28 cellular contexts compared by ENCODE assay signal in the genomic region with DNA sequence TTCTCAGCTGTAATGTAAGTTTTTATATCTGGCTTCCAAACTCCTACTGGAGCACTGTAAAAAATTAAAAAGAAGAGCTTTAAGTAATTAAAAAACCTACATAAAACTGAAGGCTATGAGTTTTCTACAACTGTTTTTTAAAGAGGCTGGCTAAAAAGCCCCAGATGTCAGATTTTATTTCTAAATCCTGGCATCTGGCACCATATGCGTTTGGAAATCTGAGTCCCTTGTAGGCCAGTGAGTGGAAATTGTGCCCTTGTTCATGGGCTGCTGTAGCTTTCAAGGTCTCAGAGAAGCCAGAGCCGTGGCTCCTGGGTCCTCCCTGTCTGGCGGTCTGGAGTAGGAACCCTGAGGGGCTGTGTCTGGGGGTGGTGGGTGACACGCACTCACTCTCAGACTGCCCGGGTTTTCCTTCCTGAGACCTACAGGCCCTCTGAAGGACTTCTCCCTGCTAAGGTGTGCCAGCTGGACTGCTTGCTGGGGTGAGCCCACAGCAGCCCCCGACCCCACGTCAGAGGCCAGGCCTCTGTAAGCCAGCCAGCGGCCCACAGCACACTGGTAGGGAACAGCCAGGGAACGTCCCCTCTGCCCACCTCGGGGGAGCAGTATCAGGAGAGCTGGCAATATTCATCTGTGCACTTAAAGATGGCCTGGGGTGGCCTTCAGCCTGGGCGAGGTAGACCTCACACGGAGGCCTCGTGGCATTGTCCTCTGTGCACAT.
DNase-seq lines count a peak whose midpoint lies in the region; ATAC-seq and TF ChIP-seq lines count a peak whose summit lies in the region.
"Had no signal": no experiment of that assay in that cellular context is flagged by ENCODE, and none has a peak within 500 bp of the region (broad histone marks: within the 10 kb centered on the region; RNA-seq: fewer than 3 reads in every experiment).

No MANE protein-coding gene starts in this region.

- no peak overlapping the region for H3K4me3 ChIP-seq in hepatocyte
- H3K4me3 ChIP-seq in uterus, result no peak overlapping the region
- no peak overlapping the region for H3K4me3 ChIP-seq in gastrocnemius medialis
- H3K4me3 ChIP-seq: breast epithelium, coronary artery, esophagus muscularis mucosa, psoas muscle, vagina had no signal

- ATAC-seq in Right ventricle myocardium superior (ENCODE audit: poor library complexity) (no peak), left cardiac atrium (no peak), gastrocnemius medialis (no peak)
- ATAC-seq: effector memory CD8-positive, alpha-beta T cell had no signal

- no peaks in the 10 kb centered on the region for H3K79me2 ChIP-seq in hepatocyte

- no peaks in the 10 kb centered on the region for H3K9me3 ChIP-seq in hepatocyte (ENCODE audit: low read depth)
- H3K9me3 ChIP-seq in uterus, result no peaks in the 10 kb centered on the region
- H3K9me3 ChIP-seq in gastrocnemius medialis, result no peaks in the 10 kb centered on the region
- H3K9me3 ChIP-seq: breast epithelium, esophagus muscularis mucosa, psoas muscle, vagina had no signal

- H3K9me3 Mint-ChIP-seq in Calu3 (ENCODE audit: low read depth, unreplicated experiment), result no peaks in the 10 kb centered on the region
- H3K9me3 Mint-ChIP-seq: effector memory CD8-positive, alpha-beta T cell had no signal

- H3K4me3 Mint-ChIP-seq in Calu3 (ENCODE audit: low read depth, unreplicated experiment), result no peak overlapping the region
- H3K4me3 Mint-ChIP-seq: effector memory CD8-positive, alpha-beta T cell had no signal

- in situ Hi-C loops in gastrocnemius medialis (cut with MboI; ENCODE audit: low sequenced_read_pairs in 4 of 4), result no loop called here

- CTCF ChIA-PET in Calu3 (lab: Charles Lee), result no interaction called here

- H3K27ac Mint-ChIP-seq in Calu3 (ENCODE audit: unreplicated experiment), result no peak overlapping the region

- H3K4me1 ChIP-seq in hepatocyte (ENCODE audit: insufficient read depth), result peaks cover 8% of the 10 kb centered on the region
- no peaks in the 10 kb centered on the region for H3K4me1 ChIP-seq in uterus
- peaks cover 4 to 5% of the 10 kb centered on the region in 2 donors for H3K4me1 ChIP-seq in gastrocnemius medialis
- H3K4me1 ChIP-seq: psoas muscle, vagina had no signal

- H3K27me3 ChIP-seq in hepatocyte, result no peaks in the 10 kb centered on the region
- no peaks in the 10 kb centered on the region for H3K27me3 ChIP-seq in uterus
- no peaks in the 10 kb centered on the region for H3K27me3 ChIP-seq in gastrocnemius medialis
- H3K27me3 ChIP-seq: breast epithelium, esophagus muscularis mucosa, vagina had no signal

- H3K4me2 ChIP-seq in hepatocyte, result no peak overlapping the region

- H3K27ac ChIP-seq in hepatocyte, result peak overlapping the region; percentile 10
- H3K27ac ChIP-seq in uterus, result peak overlapping the region; percentile 38 to 44
- H3K27ac ChIP-seq in gastrocnemius medialis, result no peak overlapping the region
- H3K27ac ChIP-seq: C4-2B, coronary artery, psoas muscle, vagina had no signal

- BruUV-seq in Calu3 (replicated peaks; lab: Mats Ljungman, UMichigan), result no TSS peak

- no peak overlapping the region for H2AFZ ChIP-seq in hepatocyte

- H3K4me1 Mint-ChIP-seq in Calu3 (ENCODE audit: low read depth, unreplicated experiment), result no peaks in the 10 kb centered on the region

- no peaks in the 10 kb centered on the region for H3K9me2 ChIP-seq in hepatocyte (replicated peaks; ENCODE audit: insufficient read depth)

- TF ChIP-seq POLR2A in uterus (IDR thresholded peaks at IDR 0.05), result no peak
- TF ChIP-seq POLR2A in gastrocnemius medialis (IDR thresholded peaks at IDR 0.05), result no peak

- WGBS in hepatocyte (ENCODE audit: low lambda C conversion rate, missing lambda C conversion rate), result 76% methylated on average over 13 of the region's 13 CpGs

- TF ChIP-seq CTCF in hepatocyte (IDR thresholded peaks at IDR 0.05; ENCODE audit: poor library complexity) (no peak), uterus (IDR thresholded peaks at IDR 0.05) (no peak), Calu3 (IDR thresholded peaks at IDR 0.05; ENCODE audit: unreplicated experiment) (no peak), gastrocnemius medialis (IDR thresholded peaks at IDR 0.05 in 4 of 5, conservative IDR thresholded peaks at IDR 0.05 in 1 of 5) (no peak)

- DNase-seq in Right ventricle myocardium superior (peak; percentile 10), left cardiac atrium (no peak), NCI-H524 (lab: John Stamatoyannopoulos, UW) (peak; percentile 74 to 93), hepatocyte (ENCODE audit: low spot score) (no peak), uterus (peak in 1 of 2 donors; percentile 12), Calu3 (no peak), gastrocnemius medialis (no peak)
- no peak for DNase-seq in activated CD4-positive, CD25-positive, alpha-beta regulatory T cell treated with anti-CD3 and anti-CD28 coated beads, Interleukin-2, amount 50 U/mL, for 72 hours
- DNase-seq: activated CD4-positive, alpha-beta T cell treated with anti-CD3 and anti-CD28 coated beads, Interleukin-2, amount 50 U/mL, for 48 hours; activated CD4-positive, CD25-positive, alpha-beta regulatory T cell; amniotic stem cell; effector memory CD8-positive, alpha-beta T cell; HCEC 1CT; Karpas-422; kidney; mammary epithelial cell; MV-4-11; NCI-H187; NCI-H2227 treated with DMSO at 0.1 percent for 48 hours; NCI-H774; SW 1271; T1000 had no signal

- no peaks in the 10 kb centered on the region for H3K36me3 Mint-ChIP-seq in Calu3 (ENCODE audit: insufficient read depth, unreplicated experiment)

- H3K36me3 ChIP-seq in hepatocyte (replicated peaks; ENCODE audit: insufficient read depth, low read depth) (no peaks in the 10 kb centered on the region), uterus (no peaks in the 10 kb centered on the region), gastrocnemius medialis (peaks cover 0 to 22% of the 10 kb centered on the region in 2 donors)
- H3K36me3 ChIP-seq: breast epithelium had no signal

- no peaks in the 10 kb centered on the region for H4K20me1 ChIP-seq in hepatocyte (ENCODE audit: insufficient read depth, poor library complexity, severe bottlenecking)

- H3K27me3 Mint-ChIP-seq in Calu3 (ENCODE audit: unreplicated experiment), result no peaks in the 10 kb centered on the region
- H3K27me3 Mint-ChIP-seq: effector memory CD8-positive, alpha-beta T cell had no signal

- intact Hi-C loops in Right ventricle myocardium superior (cut with DNase I) (no loop called here), left cardiac atrium (cut with DNase I) (no loop called here), uterus (cut with DNase I; ENCODE audit: low total_unique reads) (no loop called here), Calu3 (cut with micrococcal nuclease; ENCODE audit: unreplicated experiment) (no loop called here), gastrocnemius medialis (cut with DNase I; ENCODE audit: low total_unique reads) (no loop called here)

Comparison
In these comparisons a context has a peak if more than half of its experiments do, and no peak if none do; other contexts are left out.
1. DNase-seq: peak in Right ventricle myocardium superior (single experiment) and NCI-H524 (2 of 2); none in left cardiac atrium (single experiment), hepatocyte (single experiment), Calu3 (single experiment), activated CD4-positive, CD25-positive, alpha-beta regulatory T cell treated with anti-CD3 and anti-CD28 coated beads, Interleukin-2, amount 50 U/mL, for 72 hours (single experiment) and gastrocnemius medialis (0 of 2).
2. H3K27ac ChIP-seq: peak in hepatocyte (single experiment) and uterus (2 of 2); none in gastrocnemius medialis (0 of 4).